8 cellular contexts compared by ENCODE assay signal in genomic region chr18:58321986-58322385, GRCh38.
DNase-seq lines count a peak whose midpoint lies in the region; ATAC-seq and TF ChIP-seq lines count a peak whose summit lies in the region.

No MANE protein-coding gene starts in this region.

- H3K27ac ChIP-seq in C4-2B = no peak overlapping the region
- no peak overlapping the region for H3K27ac ChIP-seq in Karpas-422 (ENCODE audit: low read length)
- no peak overlapping the region for H3K27ac ChIP-seq in RWPE1

- H3K36me3 ChIP-seq in Karpas-422 (ENCODE audit: insufficient read depth, low read length) = no peaks in the 10 kb centered on the region

- H3K4me3 Mint-ChIP-seq in activated naive CD4-positive, alpha-beta T cell treated with anti-CD3 and anti-CD28 coated beads, Interleukin-2, amount 50 U/mL, for 24 hours = peak overlapping the region; percentile 50
- H3K4me3 Mint-ChIP-seq in glutamatergic neuron (ENCODE audit: unreplicated experiment) = no peak overlapping the region

- TF ChIP-seq CTCF in C4-2B (conservative IDR thresholded peaks at IDR 0.05) = peak; percentile 71
- TF ChIP-seq CTCF in RWPE1 (conservative IDR thresholded peaks at IDR 0.05; ENCODE audit: low read depth) = peak; percentile 74
- TF ChIP-seq CTCF in glutamatergic neuron (IDR thresholded peaks at IDR 0.05; ENCODE audit: partially characterized antibody, unreplicated experiment) = no peak

- H3K27ac Mint-ChIP-seq in activated naive CD4-positive, alpha-beta T cell treated with anti-CD3 and anti-CD28 coated beads, Interleukin-2, amount 50 U/mL, for 24 hours = peak overlapping the region; percentile 10
- H3K27ac Mint-ChIP-seq in glutamatergic neuron (ENCODE audit: unreplicated experiment) = peak overlapping the region; percentile 53

- DNase-seq in Karpas-422 = peak; percentile 75
- peak; percentile 64 for DNase-seq in RWPE1 (ENCODE audit: low spot score)
- no peak for DNase-seq in glutamatergic neuron
- DNase-seq in putamen (ENCODE audit: low spot score) = peak; percentile 76

- no peak overlapping the region for H3K4me2 ChIP-seq in Karpas-422 (ENCODE audit: low read depth, low read length, poor library complexity, severe bottlenecking)

- POLR2A ChIA-PET in RWPE1 (lab: Yijun Ruan, JAX; ENCODE audit: low non-redundant PET) = no interaction called here

- ATAC-seq in GM19025 (IDR thresholded peaks at IDR 0.05; ENCODE audit: low read depth, unreplicated experiment) (peak; percentile 69), GM19397 (IDR thresholded peaks at IDR 0.05; ENCODE audit: unreplicated experiment) (no peak)

- no peaks in the 10 kb centered on the region for H3K27me3 Mint-ChIP-seq in activated naive CD4-positive, alpha-beta T cell treated with anti-CD3 and anti-CD28 coated beads, Interleukin-2, amount 50 U/mL, for 24 hours
- peaks cover 4% of the 10 kb centered on the region for H3K27me3 Mint-ChIP-seq in glutamatergic neuron (ENCODE audit: unreplicated experiment)

- H3K4me3 ChIP-seq in Karpas-422 (ENCODE audit: low read length) = no peak overlapping the region

- CTCF ChIA-PET in RWPE1 (lab: Yijun Ruan, JAX) = interaction anchor here (0.9 to 1.4 kb wide), 2 partner anchors 22 to 59 kb away, joined by 4 to 5 read pairs; no protein-coding TSS in a partner anchor

- H3K36me3 Mint-ChIP-seq in activated naive CD4-positive, alpha-beta T cell treated with anti-CD3 and anti-CD28 coated beads, Interleukin-2, amount 50 U/mL, for 24 hours = no peaks in the 10 kb centered on the region
- H3K36me3 Mint-ChIP-seq in glutamatergic neuron (ENCODE audit: unreplicated experiment) = no peaks in the 10 kb centered on the region

- peaks cover 7% of the 10 kb centered on the region for H3K4me1 ChIP-seq in Karpas-422 (ENCODE audit: low read length)

- peaks cover 10% of the 10 kb centered on the region for H4K20me1 ChIP-seq in Karpas-422 (ENCODE audit: insufficient read depth, low read depth, low read length)

- peaks cover 24% of the 10 kb centered on the region for H3K4me1 Mint-ChIP-seq in activated naive CD4-positive, alpha-beta T cell treated with anti-CD3 and anti-CD28 coated beads, Interleukin-2, amount 50 U/mL, for 24 hours
- H3K4me1 Mint-ChIP-seq in glutamatergic neuron (ENCODE audit: low read depth, unreplicated experiment) = peaks cover 34% of the 10 kb centered on the region

- no peaks in the 10 kb centered on the region for H3K9me2 ChIP-seq in Karpas-422 (replicated peaks; ENCODE audit: insufficient read depth, low read length)

- no peaks in the 10 kb centered on the region for H3K27me3 ChIP-seq in Karpas-422 (ENCODE audit: low read length)

- H3K79me2 ChIP-seq in Karpas-422 (ENCODE audit: low read length) = no peaks in the 10 kb centered on the region

- no peaks in the 10 kb centered on the region for H3K9me3 ChIP-seq in Karpas-422 (ENCODE audit: low read length)

- no peak overlapping the region for H3K9ac ChIP-seq in Karpas-422 (ENCODE audit: low read length)

- no peak overlapping the region for H2AFZ ChIP-seq in Karpas-422 (ENCODE audit: low read length)

- no peaks in the 10 kb centered on the region for H3K9me3 Mint-ChIP-seq in activated naive CD4-positive, alpha-beta T cell treated with anti-CD3 and anti-CD28 coated beads, Interleukin-2, amount 50 U/mL, for 24 hours
- H3K9me3 Mint-ChIP-seq in glutamatergic neuron (ENCODE audit: unreplicated experiment) = no peaks in the 10 kb centered on the region
